ENCODE assay signal across 13 cellular contexts in genomic region chr10:10010397-10010796, GRCh38.
DNase-seq lines count a peak whose midpoint lies in the region; ATAC-seq and TF ChIP-seq lines count a peak whose summit lies in the region.
"Had no signal": no experiment of that assay in that cellular context is flagged by ENCODE, and none has a peak within 500 bp of the region (broad histone marks: within the 10 kb centered on the region; RNA-seq: fewer than 3 reads in every experiment).

No MANE protein-coding gene starts in this region.

- H3K27me3 Mint-ChIP-seq in WTC11 (ENCODE audit: low read depth) (no peaks in the 10 kb centered on the region), endothelial cell (ENCODE audit: unreplicated experiment) (peaks cover 2% of the 10 kb centered on the region)
- peaks cover 4% of the 10 kb centered on the region for H3K27me3 Mint-ChIP-seq in activated T-cell treated with anti-CD3 and anti-CD28 coated beads, Interleukin-2, amount 50 U/mL, for 4 hours (ENCODE audit: low read depth)
- H3K27me3 Mint-ChIP-seq: B cell; CD4-positive, alpha-beta T cell; IgD-negative memory B cell had no signal

- H3K9me3 Mint-ChIP-seq in WTC11 (no peaks in the 10 kb centered on the region; the same call in 1 of the 2 replicates), endothelial cell (ENCODE audit: unreplicated experiment) (no peaks in the 10 kb centered on the region)
- H3K9me3 Mint-ChIP-seq in activated T-cell treated with anti-CD3 and anti-CD28 coated beads, Interleukin-2, amount 50 U/mL, for 4 hours = no peaks in the 10 kb centered on the region
- H3K9me3 Mint-ChIP-seq: CD4-positive, alpha-beta T cell had no signal

- no peaks in the 10 kb centered on the region for H3K9me3 ChIP-seq in Karpas-422 (ENCODE audit: low read length)

- H3K79me2 ChIP-seq in Karpas-422 (ENCODE audit: low read length) = no peaks in the 10 kb centered on the region

- peak overlapping the region; percentile 61 for H3K9ac ChIP-seq in Karpas-422 (ENCODE audit: low read length)

- no peaks in the 10 kb centered on the region for H3K9me2 ChIP-seq in Karpas-422 (replicated peaks; ENCODE audit: insufficient read depth, low read length)

- TF ChIP-seq CTCF in WTC11 (IDR thresholded peaks at IDR 0.05) = no peak
- no peak for TF ChIP-seq CTCF in endothelial cell (IDR thresholded peaks at IDR 0.05; ENCODE audit: unreplicated experiment)

- no peak overlapping the region for H3K4me3 ChIP-seq in Karpas-422 (ENCODE audit: low read length)

- H3K27ac Mint-ChIP-seq in WTC11 = no peak overlapping the region
- H3K27ac Mint-ChIP-seq in endothelial cell (ENCODE audit: unreplicated experiment) = no peak overlapping the region
- H3K27ac Mint-ChIP-seq: B cell; CD4-positive, alpha-beta T cell; IgD-negative memory B cell had no signal

- no peaks in the 10 kb centered on the region for H3K36me3 ChIP-seq in Karpas-422 (ENCODE audit: insufficient read depth, low read length)

- peak; percentile 90 for ATAC-seq in WTC11
- no peak for ATAC-seq in activated T-cell treated with anti-CD3 and anti-CD28 coated beads, Interleukin-2, amount 50 U/mL, for 4 hours

- H3K4me3 Mint-ChIP-seq in WTC11 (no peak overlapping the region), endothelial cell (ENCODE audit: unreplicated experiment) (no peak overlapping the region)
- H3K4me3 Mint-ChIP-seq in activated T-cell treated with anti-CD3 and anti-CD28 coated beads, Interleukin-2, amount 50 U/mL, for 4 hours = no peak overlapping the region
- H3K4me3 Mint-ChIP-seq: B cell; CD4-positive, alpha-beta T cell; IgD-negative memory B cell had no signal

- H3K4me1 ChIP-seq in Karpas-422 (ENCODE audit: low read length) = peaks cover 79% of the 10 kb centered on the region

- H2AFZ ChIP-seq in Karpas-422 (ENCODE audit: low read length) = peak overlapping the region; percentile 30; the same call in 1 of the 2 replicates

- H3K4me1 Mint-ChIP-seq in WTC11 (peaks cover 14% of the 10 kb centered on the region), endothelial cell (ENCODE audit: unreplicated experiment) (no peaks in the 10 kb centered on the region)
- H3K4me1 Mint-ChIP-seq in activated T-cell treated with anti-CD3 and anti-CD28 coated beads, Interleukin-2, amount 50 U/mL, for 4 hours (ENCODE audit: low read depth) = no peaks in the 10 kb centered on the region
- H3K4me1 Mint-ChIP-seq: IgD-negative memory B cell had no signal

- H3K27me3 ChIP-seq in Karpas-422 (ENCODE audit: low read length) = no peaks in the 10 kb centered on the region

- POLR2A ChIA-PET in WTC11 (lab: Charles Lee) (no interaction called here), HEK293T (lab: Yijun Ruan, JAX) (no interaction called here)

- peak overlapping the region; percentile 66 for H3K4me2 ChIP-seq in Karpas-422 (ENCODE audit: low read depth, low read length, poor library complexity, severe bottlenecking)

- H4K20me1 ChIP-seq in Karpas-422 (ENCODE audit: insufficient read depth, low read depth, low read length) = no peaks in the 10 kb centered on the region

- H3K36me3 Mint-ChIP-seq in WTC11 (no peaks in the 10 kb centered on the region), endothelial cell (ENCODE audit: low read depth, unreplicated experiment) (no peaks in the 10 kb centered on the region)
- no peaks in the 10 kb centered on the region for H3K36me3 Mint-ChIP-seq in activated T-cell treated with anti-CD3 and anti-CD28 coated beads, Interleukin-2, amount 50 U/mL, for 4 hours (ENCODE audit: insufficient read depth)
- H3K36me3 Mint-ChIP-seq: IgD-negative memory B cell had no signal

- peak; percentile 67 for DNase-seq in Karpas-422
- DNase-seq in WTC11 (ENCODE audit: low spot score) = no peak
- peak; percentile 2 for DNase-seq in myocyte (ENCODE audit: low read depth)
- DNase-seq in endothelial cell (ENCODE audit: low spot score) = no peak
- DNase-seq in activated CD8-positive, alpha-beta memory T cell treated with anti-CD3 and anti-CD28 coated beads for 24 hours = no peak
- no peak for DNase-seq in HEK293T (ENCODE audit: extremely low spot score)
- no peak for DNase-seq in activated T-cell treated with anti-CD3 and anti-CD28 coated beads, Interleukin-2, amount 50 U/mL, for 4 hours
- DNase-seq: C1 segment of cervical spinal cord; Calu3; CD4-positive, alpha-beta T cell; DMS79 had no signal

- peak overlapping the region; percentile 96 for H3K27ac ChIP-seq in Karpas-422 (ENCODE audit: low read length)

- CTCF ChIA-PET in WTC11 (lab: Charles Lee) = interaction anchor here (0.9 kb wide), 1 partner anchor 10 kb away, joined by 4 read pairs; no protein-coding TSS in a partner anchor
- CTCF ChIA-PET in HEK293T (lab: Yijun Ruan, JAX) = no interaction called here

TF ChIP-seq in WTC11, 78 proteins besides CTCF, POLR2A, EP300 and RAD21:
- TF ChIP-seq ZNF232 (CRISPR knock-in tag; IDR thresholded peaks at IDR 0.05) = no peak
- no peak for TF ChIP-seq FOXP4 (CRISPR knock-in tag; IDR thresholded peaks at IDR 0.05)
- TF ChIP-seq ZNF263 (CRISPR knock-in tag; IDR thresholded peaks at IDR 0.05; ENCODE audit: low read depth) = no peak
- no peak for TF ChIP-seq SMAD4 (CRISPR knock-in tag; IDR thresholded peaks at IDR 0.05)
- no peak for TF ChIP-seq ZBTB21 (CRISPR knock-in tag; IDR thresholded peaks at IDR 0.05; ENCODE audit: borderline replicate concordance)
- TF ChIP-seq NFE2L1 (CRISPR knock-in tag; IDR thresholded peaks at IDR 0.05) = no peak
TF ChIP-seq in WTC11: peak in this region for 0.

TF ChIP-seq in HEK293T, 16 proteins besides CTCF, POLR2A, EP300 and RAD21:
- no peak for TF ChIP-seq PKNOX1 (IDR thresholded peaks at IDR 0.05)
- TF ChIP-seq TARDBP (IDR thresholded peaks at IDR 0.05) = no peak
- TF ChIP-seq CTBP1 (IDR thresholded peaks at IDR 0.05; ENCODE audit: borderline replicate concordance) = no peak
- TF ChIP-seq HDGF (IDR thresholded peaks at IDR 0.05; ENCODE audit: borderline replicate concordance) = no peak
- no peak for TF ChIP-seq BHLHE40 (IDR thresholded peaks at IDR 0.05; ENCODE audit: borderline replicate concordance)
- TF ChIP-seq SP1 (IDR thresholded peaks at IDR 0.05) = no peak
- no peak for TF ChIP-seq FOXA1 (IDR thresholded peaks at IDR 0.05)
- TF ChIP-seq FOXM1 (IDR thresholded peaks at IDR 0.05; ENCODE audit: borderline replicate concordance) = no peak
- TF ChIP-seq ELF4 (IDR thresholded peaks at IDR 0.05) = no peak
- no peak for TF ChIP-seq LEF1 (IDR thresholded peaks at IDR 0.05; ENCODE audit: borderline replicate concordance)
- TF ChIP-seq FOXK2 (IDR thresholded peaks at IDR 0.05) = no peak
- no peak for TF ChIP-seq L3MBTL2 (conservative IDR thresholded peaks at IDR 0.05)
- TF ChIP-seq ZNF384 (IDR thresholded peaks at IDR 0.05) = no peak
- TF ChIP-seq ARNT (IDR thresholded peaks at IDR 0.05) = no peak
TF ChIP-seq in HEK293T: peak in this region for 0.

Comparison
In these comparisons a context has a peak if more than half of its experiments do, and no peak if none do; other contexts are left out.
1. DNase-seq: peak in Karpas-422 (single experiment) and myocyte (single experiment); none in WTC11 (single experiment), endothelial cell (single experiment), activated CD8-positive, alpha-beta memory T cell treated with anti-CD3 and anti-CD28 coated beads for 24 hours (single experiment), HEK293T (single experiment) and activated T-cell treated with anti-CD3 and anti-CD28 coated beads, Interleukin-2, amount 50 U/mL, for 4 hours (single experiment).